ENCODE assay signal across 13 cellular contexts in the genomic region with DNA sequence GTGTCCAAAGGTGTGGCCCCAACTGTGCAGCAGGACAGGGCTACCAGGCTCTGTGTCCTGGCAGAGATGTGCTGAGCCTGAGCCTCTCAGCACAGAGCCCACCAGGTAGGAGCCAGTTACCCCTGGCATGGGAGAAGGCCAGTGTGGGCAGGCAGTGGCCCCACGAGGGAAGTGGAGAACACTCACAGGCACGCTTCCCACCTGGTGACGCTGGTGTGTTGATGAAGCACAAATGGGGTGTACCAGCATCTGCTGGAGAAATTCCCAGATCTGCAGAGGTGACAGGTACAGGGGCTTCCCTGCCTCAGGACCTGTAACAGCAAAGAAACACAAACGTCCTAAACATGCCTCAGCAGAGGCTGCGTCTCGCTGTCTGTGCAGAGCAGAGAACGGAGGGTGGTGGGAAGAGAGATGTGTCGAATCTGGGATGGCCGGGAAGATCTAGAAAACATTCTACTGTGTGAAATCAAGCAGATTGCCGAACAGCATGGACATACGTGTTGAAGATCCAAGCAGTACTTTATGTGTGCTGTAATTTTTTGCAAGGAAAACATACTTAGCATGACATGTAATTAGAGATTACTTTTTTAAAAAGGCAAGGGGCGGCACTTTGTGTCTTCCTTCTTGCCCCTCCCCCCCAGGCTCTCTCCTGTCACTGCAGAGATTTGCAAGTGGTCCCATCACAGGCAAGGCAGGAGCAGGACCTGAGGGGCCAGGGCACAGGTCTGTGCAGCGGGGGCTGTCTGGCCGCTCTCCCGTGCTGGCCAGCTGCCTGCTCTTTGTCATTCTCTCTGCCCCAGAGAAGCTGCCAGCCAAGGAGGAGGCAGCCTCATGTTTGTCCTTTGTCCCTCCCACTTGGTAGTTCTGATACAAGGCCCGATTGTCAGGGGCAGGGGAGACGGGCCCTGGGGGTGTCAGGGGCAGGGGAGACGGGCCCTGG. TPM values are rescaled to one million over a fixed set of nuclear protein-coding genes. Genes with fewer than 3 reads are reported as not detected.
A peak's percentile ranks its signal among the peaks of the same experiment; 100 is the strongest.
DNase-seq lines count a peak whose midpoint lies in the region; ATAC-seq and TF ChIP-seq lines count a peak whose summit lies in the region.
"Had no signal": no experiment of that assay in that cellular context is flagged by ENCODE, and none has a peak within 500 bp of the region (broad histone marks: within the 10 kb centered on the region; RNA-seq: fewer than 3 reads in every experiment).

No MANE protein-coding gene starts in this region.

- H3K79me2 ChIP-seq in osteoblast (ENCODE audit: insufficient read depth, low read length), result no peaks in the 10 kb centered on the region

- no peaks in the 10 kb centered on the region for H3K9me3 ChIP-seq in gastroesophageal sphincter
- H3K9me3 ChIP-seq in osteoblast (ENCODE audit: low read depth, low read length), result no peaks in the 10 kb centered on the region
- H3K9me3 ChIP-seq: A549, colonic mucosa had no signal

- no peaks in the 10 kb centered on the region for H4K20me1 ChIP-seq in osteoblast (ENCODE audit: insufficient read depth, low read length)

- peak overlapping the region; percentile 10; the same call in 1 of the 2 replicates for H3K27ac ChIP-seq in 22Rv1
- H3K27ac ChIP-seq in gastroesophageal sphincter, result peak overlapping the region in 3 of 4 donors; percentile 41 to 66 (median 57)
- H3K27ac ChIP-seq in osteoblast (ENCODE audit: low read depth, low read length), result peak overlapping the region; percentile 60
- H3K27ac ChIP-seq: A549, colonic mucosa had no signal

- no peaks in the 10 kb centered on the region for H3K27me3 ChIP-seq in gastroesophageal sphincter
- H3K27me3 ChIP-seq in osteoblast (ENCODE audit: insufficient read depth, low read length), result no peaks in the 10 kb centered on the region
- H3K27me3 ChIP-seq: colonic mucosa had no signal

- H2AFZ ChIP-seq in osteoblast (ENCODE audit: low read length), result peak overlapping the region; percentile 93

- whole genome bisulfite sequencing in gastroesophageal sphincter (ENCODE audit: low coverage in 1 of 2), 2 donors, result 27 to 69% methylated on average over 7 to 8 of the region's 18 CpGs

- H3K4me3 ChIP-seq in gastroesophageal sphincter (peak overlapping the region in 1 of 2 donors; percentile 2), osteoblast (ENCODE audit: insufficient read depth, low read length) (no peak overlapping the region)
- H3K4me3 ChIP-seq: A549, colonic mucosa had no signal

- TF ChIP-seq CTCF in 22Rv1 (IDR thresholded peaks at IDR 0.05) (no peak), gastroesophageal sphincter (IDR thresholded peaks at IDR 0.05) (no peak), osteoblast (IDR thresholded peaks at IDR 0.05; ENCODE audit: extremely low read depth, low read depth, low read length) (no peak)

- no peak for TF ChIP-seq EP300 in gastroesophageal sphincter (IDR thresholded peaks at IDR 0.05)

- H3K4me2 ChIP-seq in osteoblast (ENCODE audit: insufficient read depth, low read length), result peak overlapping the region; percentile 43
- H3K4me2 ChIP-seq: A549 had no signal

- ATAC-seq in gastroesophageal sphincter, result peak; percentile 9
- ATAC-seq in GM19397 (IDR thresholded peaks at IDR 0.05; ENCODE audit: unreplicated experiment), result no peak
- no peak for ATAC-seq in HG02885 (IDR thresholded peaks at IDR 0.05; ENCODE audit: poor library complexity, unreplicated experiment)
- ATAC-seq: A549 had no signal

- TF ChIP-seq POLR2A in gastroesophageal sphincter (IDR thresholded peaks at IDR 0.05), result no peak

- peaks cover 0 to 26% (median 4%) of the 10 kb centered on the region in 3 donors for H3K4me1 ChIP-seq in gastroesophageal sphincter
- peaks cover 14% of the 10 kb centered on the region for H3K4me1 ChIP-seq in osteoblast (ENCODE audit: insufficient read depth, low read length)
- H3K4me1 ChIP-seq: A549, colonic mucosa had no signal

- H3K36me3 ChIP-seq in gastroesophageal sphincter, result peaks cover 0 to 24% of the 10 kb centered on the region in 2 donors
- H3K36me3 ChIP-seq in osteoblast (ENCODE audit: insufficient read depth, low read length), result no peaks in the 10 kb centered on the region
- H3K36me3 ChIP-seq: colonic mucosa had no signal

- DNase-seq in amygdala (lab: John Stamatoyannopoulos, UW) (peak in 51 of 56 donors; percentile 28 to 89 (median 67)), osteoblast (ENCODE audit: insufficient read length, low spot score, missing footprints) (peak; percentile 95), NCI-H2196 (lab: John Stamatoyannopoulos, UW; ENCODE audit: unreplicated experiment) (no peak), NCI-H510A (lab: John Stamatoyannopoulos, UW) (no peak)
- DNase-seq: activated CD8-positive, alpha-beta memory T cell treated with anti-CD3 and anti-CD28 coated beads, Interleukin-2, amount 50 U/mL, for 48 hours; colonic mucosa; NCI-H2227 treated with DMSO at 0.1 percent for 48 hours; T-helper 1 cell had no signal

RNA-seq across cellular contexts. Expression of gene HIP1R, which starts 17.3 kb away (rescaled TPM):
- total RNA-seq in gastroesophageal sphincter (10 to 100 TPM; 10.2 to 32.5 (median 23.9) TPM), osteoblast (19.4 and 21.0 TPM in 2 replicates)

RNA-seq across cellular contexts. Expression of gene VPS37B, which starts 43.3 kb away (rescaled TPM):
- 10 to 100 TPM; 23.4 to 47.4 (median 29.3) TPM for total RNA-seq in gastroesophageal sphincter
- 19.2 and 20.6 TPM in 2 replicates for total RNA-seq in osteoblast

Comparison
In these comparisons a context has a peak if more than half of its experiments do, and no peak if none do; other contexts are left out.
1. H3K27ac ChIP-seq: peak in every context shown above with its lines; median percentile 60 in osteoblast; 57 in gastroesophageal sphincter; 10 in 22Rv1.
2. DNase-seq: peak in amygdala (51 of 56) and osteoblast (single experiment); none in NCI-H2196 (single experiment) and NCI-H510A (single experiment).